In the genomic region with DNA sequence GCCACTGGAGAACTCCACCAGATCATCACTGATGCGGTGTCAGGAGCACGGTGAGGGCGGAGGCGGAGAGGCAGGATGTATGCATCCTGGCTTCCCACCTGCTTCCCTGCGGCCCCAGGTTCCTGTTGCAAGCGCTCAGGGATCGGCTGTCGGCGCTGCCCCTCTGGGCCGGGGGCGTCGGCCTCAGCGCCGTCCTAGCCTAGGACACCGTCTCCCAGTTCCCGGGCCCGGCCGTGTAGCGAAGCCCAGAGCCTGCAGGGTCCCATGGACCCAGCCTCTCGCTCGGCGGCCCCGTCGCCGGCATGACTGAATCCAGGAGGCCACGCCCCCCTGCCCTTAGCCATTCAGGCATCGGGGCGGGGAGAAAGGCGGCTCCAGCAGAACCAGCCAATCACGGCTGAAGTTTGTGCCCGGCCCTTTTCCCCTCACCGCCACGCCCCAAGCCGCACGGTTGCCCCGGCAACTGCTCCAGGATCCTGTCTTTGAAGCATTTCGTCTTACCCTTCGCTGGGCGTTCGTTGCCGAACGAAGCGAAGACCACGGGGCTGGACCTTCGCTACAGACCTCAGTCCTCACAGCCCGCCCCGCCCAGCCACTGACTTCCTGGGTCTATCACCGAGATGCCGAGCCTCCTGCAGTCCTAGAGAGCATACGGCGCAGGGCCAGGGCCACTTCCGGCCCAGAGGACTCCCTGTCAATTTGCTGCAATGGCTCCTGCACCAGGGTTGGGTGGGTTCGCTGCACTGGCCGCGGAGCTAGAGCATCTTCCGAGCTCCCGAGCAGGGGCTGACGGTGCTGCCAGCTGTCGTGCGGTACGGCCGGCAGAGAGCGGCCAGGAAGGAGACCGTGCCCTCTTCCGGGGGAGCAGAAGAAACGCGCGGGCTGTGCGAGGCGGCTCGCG, we compare ENCODE assay signal across 1 cellular context.
TF ChIP-seq lines count a peak whose summit lies in the region.

No MANE protein-coding gene starts in this region.

TF ChIP-seq in HepG2, 621 proteins besides CTCF, POLR2A, EP300 and RAD21 (continued from another document and continues in another):
- TF ChIP-seq ZNF704 (CRISPR knock-in tag; IDR thresholded peaks at IDR 0.05; ENCODE audit: borderline replicate concordance) = 0 out of 2 replicates have a peak, but pooled peaks have one; percentile 55
- TF ChIP-seq NCOA5 (CRISPR knock-in tag; IDR thresholded peaks at IDR 0.05) = no peak
- TF ChIP-seq ZNF709 (CRISPR knock-in tag; IDR thresholded peaks at IDR 0.05) = no peak
- TF ChIP-seq, protein P1, sequence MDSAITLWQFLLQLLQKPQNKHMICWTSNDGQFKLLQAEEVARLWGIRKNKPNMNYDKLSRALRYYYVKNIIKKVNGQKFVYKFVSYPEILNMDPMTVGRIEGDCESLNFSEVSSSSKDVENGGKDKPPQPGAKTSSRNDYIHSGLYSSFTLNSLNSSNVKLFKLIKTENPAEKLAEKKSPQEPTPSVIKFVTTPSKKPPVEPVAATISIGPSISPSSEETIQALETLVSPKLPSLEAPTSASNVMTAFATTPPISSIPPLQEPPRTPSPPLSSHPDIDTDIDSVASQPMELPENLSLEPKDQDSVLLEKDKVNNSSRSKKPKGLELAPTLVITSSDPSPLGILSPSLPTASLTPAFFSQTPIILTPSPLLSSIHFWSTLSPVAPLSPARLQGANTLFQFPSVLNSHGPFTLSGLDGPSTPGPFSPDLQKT (CRISPR knock-in tag; IDR thresholded peaks at IDR 0.05; ENCODE audit: borderline replicate concordance) = no peak
- peak; percentile 89; the same call in 1 of the 2 replicates for TF ChIP-seq GLI4 (CRISPR knock-in tag; IDR thresholded peaks at IDR 0.05; ENCODE audit: borderline replicate concordance)
- TF ChIP-seq, protein P2, sequence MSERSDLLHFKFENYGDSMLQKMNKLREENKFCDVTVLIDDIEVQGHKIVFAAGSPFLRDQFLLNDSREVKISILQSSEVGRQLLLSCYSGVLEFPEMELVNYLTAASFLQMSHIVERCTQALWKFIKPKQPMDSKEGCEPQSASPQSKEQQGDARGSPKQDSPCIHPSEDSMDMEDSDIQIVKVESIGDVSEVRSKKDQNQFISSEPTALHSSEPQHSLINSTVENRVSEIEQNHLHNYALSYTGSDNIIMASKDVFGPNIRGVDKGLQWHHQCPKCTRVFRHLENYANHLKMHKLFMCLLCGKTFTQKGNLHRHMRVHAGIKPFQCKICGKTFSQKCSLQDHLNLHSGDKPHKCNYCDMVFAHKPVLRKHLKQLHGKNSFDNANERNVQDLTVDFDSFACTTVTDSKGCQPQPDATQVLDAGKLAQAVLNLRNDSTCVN (CRISPR knock-in tag; IDR thresholded peaks at IDR 0.05; ENCODE audit: borderline replicate concordance) = no peak
- TF ChIP-seq, protein P3, sequence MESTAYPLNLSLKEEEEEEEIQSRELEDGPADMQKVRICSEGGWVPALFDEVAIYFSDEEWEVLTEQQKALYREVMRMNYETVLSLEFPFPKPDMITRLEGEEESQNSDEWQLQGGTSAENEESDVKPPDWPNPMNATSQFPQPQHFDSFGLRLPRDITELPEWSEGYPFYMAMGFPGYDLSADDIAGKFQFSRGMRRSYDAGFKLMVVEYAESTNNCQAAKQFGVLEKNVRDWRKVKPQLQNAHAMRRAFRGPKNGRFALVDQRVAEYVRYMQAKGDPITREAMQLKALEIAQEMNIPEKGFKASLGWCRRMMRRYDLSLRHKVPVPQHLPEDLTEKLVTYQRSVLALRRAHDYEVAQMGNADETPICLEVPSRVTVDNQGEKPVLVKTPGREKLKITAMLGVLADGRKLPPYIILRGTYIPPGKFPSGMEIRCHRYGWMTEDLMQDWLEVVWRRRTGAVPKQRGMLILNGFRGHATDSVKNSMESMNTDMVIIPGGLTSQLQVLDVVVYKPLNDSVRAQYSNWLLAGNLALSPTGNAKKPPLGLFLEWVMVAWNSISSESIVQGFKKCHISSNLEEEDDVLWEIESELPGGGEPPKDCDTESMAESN (CRISPR knock-in tag; conservative IDR thresholded peaks at IDR 0.05) = no peak; the same call in 1 of the 2 replicates
- no peak for TF ChIP-seq MED8 (CRISPR knock-in tag; IDR thresholded peaks at IDR 0.05; ENCODE audit: insufficient replicate concordance)
- TF ChIP-seq E2F1 (CRISPR knock-in tag; IDR thresholded peaks at IDR 0.05) = 0 out of 2 replicates have a peak, but pooled peaks have one; percentile 11
- TF ChIP-seq ZNF451 (CRISPR knock-in tag; IDR thresholded peaks at IDR 0.05) = peak; percentile 93
- TF ChIP-seq TAF1 (CRISPR knock-in tag; IDR thresholded peaks at IDR 0.05) = peak; percentile 46; the same call in 1 of the 2 replicates
- no peak for TF ChIP-seq ZNF737 (CRISPR knock-in tag; IDR thresholded peaks at IDR 0.05; ENCODE audit: borderline replicate concordance)
- no peak for TF ChIP-seq CBX1 (IDR thresholded peaks at IDR 0.05; ENCODE audit: low read depth)
- TF ChIP-seq, protein P4, sequence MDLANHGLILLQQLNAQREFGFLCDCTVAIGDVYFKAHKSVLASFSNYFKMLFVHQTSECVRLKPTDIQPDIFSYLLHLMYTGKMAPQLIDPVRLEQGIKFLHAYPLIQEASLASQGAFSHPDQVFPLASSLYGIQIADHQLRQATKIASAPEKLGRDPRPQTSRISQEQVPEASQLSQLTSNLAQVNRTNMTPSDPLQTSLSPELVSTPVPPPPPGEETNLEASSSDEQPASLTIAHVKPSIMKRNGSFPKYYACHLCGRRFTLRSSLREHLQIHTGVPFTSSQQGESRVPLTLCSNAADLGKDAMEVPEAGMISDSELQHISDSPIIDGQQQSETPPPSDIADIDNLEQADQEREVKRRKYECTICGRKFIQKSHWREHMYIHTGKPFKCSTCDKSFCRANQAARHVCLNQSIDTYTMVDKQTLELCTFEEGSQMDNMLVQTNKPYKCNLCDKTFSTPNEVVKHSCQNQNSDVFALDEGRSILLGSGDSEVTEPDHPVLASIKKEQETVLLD (CRISPR knock-in tag; IDR thresholded peaks at IDR 0.05; ENCODE audit: low read depth) = no peak
- TF ChIP-seq, protein P5, sequence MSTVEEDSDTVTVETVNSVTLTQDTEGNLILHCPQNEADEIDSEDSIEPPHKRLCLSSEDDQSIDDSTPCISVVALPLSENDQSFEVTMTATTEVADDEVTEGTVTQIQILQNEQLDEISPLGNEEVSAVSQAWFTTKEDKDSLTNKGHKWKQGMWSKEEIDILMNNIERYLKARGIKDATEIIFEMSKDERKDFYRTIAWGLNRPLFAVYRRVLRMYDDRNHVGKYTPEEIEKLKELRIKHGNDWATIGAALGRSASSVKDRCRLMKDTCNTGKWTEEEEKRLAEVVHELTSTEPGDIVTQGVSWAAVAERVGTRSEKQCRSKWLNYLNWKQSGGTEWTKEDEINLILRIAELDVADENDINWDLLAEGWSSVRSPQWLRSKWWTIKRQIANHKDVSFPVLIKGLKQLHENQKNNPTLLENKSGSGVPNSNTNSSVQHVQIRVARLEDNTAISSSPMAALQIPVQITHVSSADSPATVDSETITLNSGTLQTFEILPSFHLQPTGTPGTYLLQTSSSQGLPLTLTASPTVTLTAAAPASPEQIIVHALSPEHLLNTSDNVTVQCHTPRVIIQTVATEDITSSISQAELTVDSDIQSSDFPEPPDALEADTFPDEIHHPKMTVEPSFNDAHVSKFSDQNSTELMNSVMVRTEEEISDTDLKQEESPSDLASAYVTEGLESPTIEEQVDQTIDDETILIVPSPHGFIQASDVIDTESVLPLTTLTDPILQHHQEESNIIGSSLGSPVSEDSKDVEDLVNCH (CRISPR knock-in tag; IDR thresholded peaks at IDR 0.05) = no peak
- no peak for TF ChIP-seq ZNF546 (CRISPR knock-in tag; conservative IDR thresholded peaks at IDR 0.05)
- TF ChIP-seq ZNF10 (CRISPR knock-in tag; IDR thresholded peaks at IDR 0.05; ENCODE audit: borderline replicate concordance, low read depth) = no peak
- peak; percentile 68 for TF ChIP-seq SIN3A (IDR thresholded peaks at IDR 0.05; ENCODE audit: borderline replicate concordance, low read depth, low read length)
- TF ChIP-seq, protein P6, sequence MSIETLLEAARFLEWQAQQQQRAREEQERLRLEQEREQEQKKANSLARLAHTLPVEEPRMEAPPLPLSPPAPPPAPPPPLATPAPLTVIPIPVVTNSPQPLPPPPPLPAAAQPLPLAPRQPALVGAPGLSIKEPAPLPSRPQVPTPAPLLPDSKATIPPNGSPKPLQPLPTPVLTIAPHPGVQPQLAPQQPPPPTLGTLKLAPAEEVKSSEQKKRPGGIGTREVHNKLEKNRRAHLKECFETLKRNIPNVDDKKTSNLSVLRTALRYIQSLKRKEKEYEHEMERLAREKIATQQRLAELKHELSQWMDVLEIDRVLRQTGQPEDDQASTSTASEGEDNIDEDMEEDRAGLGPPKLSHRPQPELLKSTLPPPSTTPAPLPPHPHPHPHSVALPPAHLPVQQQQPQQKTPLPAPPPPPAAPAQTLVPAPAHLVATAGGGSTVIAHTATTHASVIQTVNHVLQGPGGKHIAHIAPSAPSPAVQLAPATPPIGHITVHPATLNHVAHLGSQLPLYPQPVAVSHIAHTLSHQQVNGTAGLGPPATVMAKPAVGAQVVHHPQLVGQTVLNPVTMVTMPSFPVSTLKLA (IDR thresholded peaks at IDR 0.05) = peak; percentile 51
- TF ChIP-seq ISX (CRISPR knock-in tag; conservative IDR thresholded peaks at IDR 0.05) = no peak
- TF ChIP-seq NPAS2 (CRISPR knock-in tag; IDR thresholded peaks at IDR 0.05; ENCODE audit: borderline replicate concordance) = no peak
- no peak for TF ChIP-seq ZNF569 (CRISPR knock-in tag; IDR thresholded peaks at IDR 0.05; ENCODE audit: borderline replicate concordance)
- TF ChIP-seq, protein P7, sequence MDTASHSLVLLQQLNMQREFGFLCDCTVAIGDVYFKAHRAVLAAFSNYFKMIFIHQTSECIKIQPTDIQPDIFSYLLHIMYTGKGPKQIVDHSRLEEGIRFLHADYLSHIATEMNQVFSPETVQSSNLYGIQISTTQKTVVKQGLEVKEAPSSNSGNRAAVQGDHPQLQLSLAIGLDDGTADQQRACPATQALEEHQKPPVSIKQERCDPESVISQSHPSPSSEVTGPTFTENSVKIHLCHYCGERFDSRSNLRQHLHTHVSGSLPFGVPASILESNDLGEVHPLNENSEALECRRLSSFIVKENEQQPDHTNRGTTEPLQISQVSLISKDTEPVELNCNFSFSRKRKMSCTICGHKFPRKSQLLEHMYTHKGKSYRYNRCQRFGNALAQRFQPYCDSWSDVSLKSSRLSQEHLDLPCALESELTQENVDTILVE (CRISPR knock-in tag; IDR thresholded peaks at IDR 0.05) = no peak; the same call in 1 of the 2 replicates
- TF ChIP-seq TFDP1 (CRISPR knock-in tag; IDR thresholded peaks at IDR 0.05; ENCODE audit: borderline replicate concordance) = no peak
- 0 out of 2 replicates have a peak, but pooled peaks have one; percentile 35 for TF ChIP-seq ZNF878 (CRISPR knock-in tag; IDR thresholded peaks at IDR 0.05)
- TF ChIP-seq GATAD2A (CRISPR knock-in tag; IDR thresholded peaks at IDR 0.05) = no peak
- peak; percentile 79; the same call in 1 of the 2 replicates for TF ChIP-seq ETV5 (CRISPR knock-in tag; IDR thresholded peaks at IDR 0.05; ENCODE audit: borderline replicate concordance)
- peak; percentile 20; the same call in 1 of the 2 replicates for TF ChIP-seq ZNF362 (CRISPR knock-in tag; IDR thresholded peaks at IDR 0.05; ENCODE audit: borderline replicate concordance)
- TF ChIP-seq, protein P8, sequence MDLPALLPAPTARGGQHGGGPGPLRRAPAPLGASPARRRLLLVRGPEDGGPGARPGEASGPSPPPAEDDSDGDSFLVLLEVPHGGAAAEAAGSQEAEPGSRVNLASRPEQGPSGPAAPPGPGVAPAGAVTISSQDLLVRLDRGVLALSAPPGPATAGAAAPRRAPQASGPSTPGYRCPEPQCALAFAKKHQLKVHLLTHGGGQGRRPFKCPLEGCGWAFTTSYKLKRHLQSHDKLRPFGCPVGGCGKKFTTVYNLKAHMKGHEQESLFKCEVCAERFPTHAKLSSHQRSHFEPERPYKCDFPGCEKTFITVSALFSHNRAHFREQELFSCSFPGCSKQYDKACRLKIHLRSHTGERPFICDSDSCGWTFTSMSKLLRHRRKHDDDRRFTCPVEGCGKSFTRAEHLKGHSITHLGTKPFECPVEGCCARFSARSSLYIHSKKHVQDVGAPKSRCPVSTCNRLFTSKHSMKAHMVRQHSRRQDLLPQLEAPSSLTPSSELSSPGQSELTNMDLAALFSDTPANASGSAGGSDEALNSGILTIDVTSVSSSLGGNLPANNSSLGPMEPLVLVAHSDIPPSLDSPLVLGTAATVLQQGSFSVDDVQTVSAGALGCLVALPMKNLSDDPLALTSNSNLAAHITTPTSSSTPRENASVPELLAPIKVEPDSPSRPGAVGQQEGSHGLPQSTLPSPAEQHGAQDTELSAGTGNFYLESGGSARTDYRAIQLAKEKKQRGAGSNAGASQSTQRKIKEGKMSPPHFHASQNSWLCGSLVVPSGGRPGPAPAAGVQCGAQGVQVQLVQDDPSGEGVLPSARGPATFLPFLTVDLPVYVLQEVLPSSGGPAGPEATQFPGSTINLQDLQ (CRISPR knock-in tag; IDR thresholded peaks at IDR 0.05) = no peak; the same call in 1 of the 2 replicates
- no peak for TF ChIP-seq ZNF678 (CRISPR knock-in tag; IDR thresholded peaks at IDR 0.05)
- no peak for TF ChIP-seq GTF3A (CRISPR knock-in tag; conservative IDR thresholded peaks at IDR 0.05)
- TF ChIP-seq SAFB2 (CRISPR knock-in tag; IDR thresholded peaks at IDR 0.05; ENCODE audit: borderline replicate concordance, low read depth) = no peak; the same call in none of the 2 replicates
- TF ChIP-seq ARNT2 (CRISPR knock-in tag; IDR thresholded peaks at IDR 0.05; ENCODE audit: low read depth) = peak; percentile 23; the same call in 1 of the 2 replicates
